Comparison of ENCODE assay signal across 1 cellular context in the genomic region with DNA sequence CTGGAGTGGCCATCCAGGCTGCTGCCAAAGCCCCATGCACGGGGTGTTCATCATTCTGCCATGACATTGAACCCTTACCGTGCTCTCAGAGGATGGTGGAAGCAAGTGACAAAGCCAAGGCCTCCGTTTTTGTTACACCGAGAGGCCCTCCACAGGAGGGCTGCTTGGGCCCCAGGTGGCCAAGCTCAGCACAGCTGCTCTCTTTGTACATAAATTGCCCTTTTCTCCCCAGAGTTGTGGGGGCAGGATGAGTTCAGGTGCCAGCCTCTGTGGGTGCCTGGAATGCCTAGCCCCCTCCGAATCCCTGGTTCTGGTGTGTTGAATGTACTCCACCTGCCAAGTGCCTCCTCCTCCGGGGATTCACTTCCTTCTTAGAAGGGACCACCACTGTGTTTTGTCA.
TF ChIP-seq lines count a peak whose summit lies in the region.

No MANE protein-coding gene starts in this region.

TF ChIP-seq in GM23338, 12 proteins besides CTCF, POLR2A, EP300 and RAD21 (continued from another document):
- no peak for TF ChIP-seq REST (IDR thresholded peaks at IDR 0.05; ENCODE audit: unreplicated experiment)
- no peak for TF ChIP-seq ZNF331 (CRISPR knock-in tag; IDR thresholded peaks at IDR 0.05; ENCODE audit: low read depth)
- TF ChIP-seq JUNB (IDR thresholded peaks at IDR 0.05; ENCODE audit: unreplicated experiment) = no peak
- no peak for TF ChIP-seq STAT1 (IDR thresholded peaks at IDR 0.05; ENCODE audit: unreplicated experiment)
- no peak for TF ChIP-seq CREB1 (CRISPR knock-in tag; IDR thresholded peaks at IDR 0.05; ENCODE audit: low read depth)
- TF ChIP-seq, protein P1, sequence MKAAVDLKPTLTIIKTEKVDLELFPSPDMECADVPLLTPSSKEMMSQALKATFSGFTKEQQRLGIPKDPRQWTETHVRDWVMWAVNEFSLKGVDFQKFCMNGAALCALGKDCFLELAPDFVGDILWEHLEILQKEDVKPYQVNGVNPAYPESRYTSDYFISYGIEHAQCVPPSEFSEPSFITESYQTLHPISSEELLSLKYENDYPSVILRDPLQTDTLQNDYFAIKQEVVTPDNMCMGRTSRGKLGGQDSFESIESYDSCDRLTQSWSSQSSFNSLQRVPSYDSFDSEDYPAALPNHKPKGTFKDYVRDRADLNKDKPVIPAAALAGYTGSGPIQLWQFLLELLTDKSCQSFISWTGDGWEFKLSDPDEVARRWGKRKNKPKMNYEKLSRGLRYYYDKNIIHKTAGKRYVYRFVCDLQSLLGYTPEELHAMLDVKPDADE (IDR thresholded peaks at IDR 0.05) = no peak
- TF ChIP-seq POLR2AphosphoS5 (IDR thresholded peaks at IDR 0.05; ENCODE audit: low read depth) = no peak
- TF ChIP-seq, protein P2, sequence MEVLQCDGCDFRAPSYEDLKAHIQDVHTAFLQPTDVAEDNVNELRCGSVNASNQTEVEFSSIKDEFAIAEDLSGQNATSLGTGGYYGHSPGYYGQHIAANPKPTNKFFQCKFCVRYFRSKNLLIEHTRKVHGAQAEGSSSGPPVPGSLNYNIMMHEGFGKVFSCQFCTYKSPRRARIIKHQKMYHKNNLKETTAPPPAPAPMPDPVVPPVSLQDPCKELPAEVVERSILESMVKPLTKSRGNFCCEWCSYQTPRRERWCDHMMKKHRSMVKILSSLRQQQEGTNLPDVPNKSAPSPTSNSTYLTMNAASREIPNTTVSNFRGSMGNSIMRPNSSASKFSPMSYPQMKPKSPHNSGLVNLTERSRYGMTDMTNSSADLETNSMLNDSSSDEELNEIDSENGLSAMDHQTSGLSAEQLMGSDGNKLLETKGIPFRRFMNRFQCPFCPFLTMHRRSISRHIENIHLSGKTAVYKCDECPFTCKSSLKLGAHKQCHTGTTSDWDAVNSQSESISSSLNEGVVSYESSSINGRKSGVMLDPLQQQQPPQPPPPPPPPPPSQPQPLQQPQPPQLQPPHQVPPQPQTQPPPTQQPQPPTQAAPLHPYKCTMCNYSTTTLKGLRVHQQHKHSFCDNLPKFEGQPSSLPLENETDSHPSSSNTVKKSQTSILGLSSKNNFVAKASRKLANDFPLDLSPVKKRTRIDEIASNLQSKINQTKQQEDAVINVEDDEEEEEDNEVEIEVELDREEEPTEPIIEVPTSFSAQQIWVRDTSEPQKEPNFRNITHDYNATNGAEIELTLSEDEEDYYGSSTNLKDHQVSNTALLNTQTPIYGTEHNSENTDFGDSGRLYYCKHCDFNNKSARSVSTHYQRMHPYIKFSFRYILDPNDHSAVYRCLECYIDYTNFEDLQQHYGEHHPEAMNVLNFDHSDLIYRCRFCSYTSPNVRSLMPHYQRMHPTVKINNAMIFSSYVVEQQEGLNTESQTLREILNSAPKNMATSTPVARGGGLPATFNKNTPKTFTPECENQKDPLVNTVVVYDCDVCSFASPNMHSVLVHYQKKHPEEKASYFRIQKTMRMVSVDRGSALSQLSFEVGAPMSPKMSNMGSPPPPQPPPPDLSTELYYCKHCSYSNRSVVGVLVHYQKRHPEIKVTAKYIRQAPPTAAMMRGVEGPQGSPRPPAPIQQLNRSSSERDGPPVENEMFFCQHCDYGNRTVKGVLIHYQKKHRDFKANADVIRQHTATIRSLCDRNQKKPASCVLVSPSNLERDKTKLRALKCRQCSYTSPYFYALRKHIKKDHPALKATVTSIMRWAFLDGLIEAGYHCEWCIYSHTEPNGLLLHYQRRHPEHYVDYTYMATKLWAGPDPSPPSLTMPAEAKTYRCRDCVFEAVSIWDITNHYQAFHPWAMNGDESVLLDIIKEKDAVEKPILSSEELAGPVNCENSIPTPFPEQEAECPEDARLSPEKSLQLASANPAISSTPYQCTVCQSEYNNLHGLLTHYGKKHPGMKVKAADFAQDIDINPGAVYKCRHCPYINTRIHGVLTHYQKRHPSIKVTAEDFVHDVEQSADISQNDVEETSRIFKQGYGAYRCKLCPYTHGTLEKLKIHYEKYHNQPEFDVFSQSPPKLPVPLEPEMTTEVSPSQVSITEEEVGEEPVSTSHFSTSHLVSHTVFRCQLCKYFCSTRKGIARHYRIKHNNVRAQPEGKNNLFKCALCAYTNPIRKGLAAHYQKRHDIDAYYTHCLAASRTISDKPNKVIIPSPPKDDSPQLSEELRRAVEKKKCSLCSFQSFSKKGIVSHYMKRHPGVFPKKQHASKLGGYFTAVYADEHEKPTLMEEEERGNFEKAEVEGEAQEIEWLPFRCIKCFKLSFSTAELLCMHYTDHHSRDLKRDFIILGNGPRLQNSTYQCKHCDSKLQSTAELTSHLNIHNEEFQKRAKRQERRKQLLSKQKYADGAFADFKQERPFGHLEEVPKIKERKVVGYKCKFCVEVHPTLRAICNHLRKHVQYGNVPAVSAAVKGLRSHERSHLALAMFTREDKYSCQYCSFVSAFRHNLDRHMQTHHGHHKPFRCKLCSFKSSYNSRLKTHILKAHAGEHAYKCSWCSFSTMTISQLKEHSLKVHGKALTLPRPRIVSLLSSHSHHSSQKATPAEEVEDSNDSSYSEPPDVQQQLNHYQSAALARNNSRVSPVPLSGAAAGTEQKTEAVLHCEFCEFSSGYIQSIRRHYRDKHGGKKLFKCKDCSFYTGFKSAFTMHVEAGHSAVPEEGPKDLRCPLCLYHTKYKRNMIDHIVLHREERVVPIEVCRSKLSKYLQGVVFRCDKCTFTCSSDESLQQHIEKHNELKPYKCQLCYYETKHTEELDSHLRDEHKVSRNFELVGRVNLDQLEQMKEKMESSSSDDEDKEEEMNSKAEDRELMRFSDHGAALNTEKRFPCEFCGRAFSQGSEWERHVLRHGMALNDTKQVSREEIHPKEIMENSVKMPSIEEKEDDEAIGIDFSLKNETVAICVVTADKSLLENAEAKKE (CRISPR knock-in tag; IDR thresholded peaks at IDR 0.05) = no peak
- TF ChIP-seq EZH2phosphoT487 (IDR thresholded peaks at IDR 0.05; ENCODE audit: unreplicated experiment) = no peak
- TF ChIP-seq ZNF114 (CRISPR knock-in tag; IDR thresholded peaks at IDR 0.05) = no peak
TF ChIP-seq in GM23338: peak in this region for 0.
